ENCODE assay signal across 8 cellular contexts in the genomic region with DNA sequence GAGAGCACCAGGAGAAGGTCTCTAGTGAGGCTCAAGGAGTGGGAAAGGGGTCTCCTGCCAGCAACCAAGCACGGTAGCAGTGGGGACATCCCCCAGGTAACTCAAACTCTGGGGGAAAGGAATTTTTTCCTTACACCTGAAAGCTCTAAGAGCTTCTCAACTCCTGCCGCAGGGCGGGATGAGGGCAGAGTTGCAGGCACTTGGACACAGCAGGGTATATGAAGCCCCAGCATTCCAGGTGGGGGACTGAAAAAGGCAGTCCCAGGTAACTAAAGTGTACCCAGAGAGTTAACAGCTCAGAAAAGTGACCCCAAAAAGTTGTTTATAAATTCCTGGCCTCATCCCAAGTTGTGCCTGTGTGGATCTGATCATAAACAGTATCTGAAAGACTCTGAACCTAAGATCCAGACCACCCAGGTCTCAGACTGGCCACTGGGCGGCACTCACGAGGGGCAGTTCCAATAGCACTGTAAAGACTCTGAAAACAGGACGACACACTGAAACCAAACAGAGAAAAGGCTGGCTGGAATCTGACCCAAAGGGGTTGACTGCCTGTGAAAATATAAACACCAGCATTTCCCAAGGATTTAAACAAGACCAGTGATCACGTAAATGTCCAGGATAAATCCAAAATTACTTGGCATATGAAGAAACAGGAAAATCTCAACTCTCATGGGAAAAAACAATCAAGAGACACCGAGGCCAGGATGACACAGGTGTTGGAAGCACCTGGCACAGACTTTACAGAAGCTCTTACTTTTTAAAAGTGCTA. TPM values are rescaled to one million over a fixed set of nuclear protein-coding genes. Genes with fewer than 3 reads are reported as not detected.
DNase-seq lines count a peak whose midpoint lies in the region; TF ChIP-seq lines count a peak whose summit lies in the region.

No MANE protein-coding gene starts in this region.

- H3K9me3 ChIP-seq in adrenal gland (replicated peaks in 1 of 3), result no peaks in the 10 kb centered on the region
- no peaks in the 10 kb centered on the region for H3K9me3 ChIP-seq in skeletal muscle satellite cell (replicated peaks; ENCODE audit: low read length)

- no peak for TF ChIP-seq POLR2A in adrenal gland (IDR thresholded peaks at IDR 0.05)

- no peaks in the 10 kb centered on the region for H3K36me3 ChIP-seq in adrenal gland (replicated peaks in 1 of 2)
- no peaks in the 10 kb centered on the region for H3K36me3 ChIP-seq in skeletal muscle satellite cell (ENCODE audit: insufficient read depth, low read length)

- H3K27me3 ChIP-seq in adrenal gland (no peaks in the 10 kb centered on the region), skeletal muscle satellite cell (ENCODE audit: control insufficient read depth, insufficient read depth, low read length) (no peaks in the 10 kb centered on the region)

- peaks cover 0 to 4% of the 10 kb centered on the region in 2 donors for H3K4me1 ChIP-seq in adrenal gland (replicated peaks in 1 of 2)
- H3K4me1 ChIP-seq in skeletal muscle satellite cell (ENCODE audit: control insufficient read depth, insufficient read depth, low read length), result peaks cover 66% of the 10 kb centered on the region

- 43 to 52% (median 47%) methylated on average over 8 of the region's 8 CpGs for WGBS in adrenal gland, 4 donors

- peak overlapping the region; percentile 41 for H3K4me2 ChIP-seq in skeletal muscle satellite cell (ENCODE audit: low read length)

- H3K4me3 ChIP-seq in adrenal gland (no peak overlapping the region), skeletal muscle satellite cell (ENCODE audit: low read length) (no peak overlapping the region)

- DNase-seq in activated CD4-positive, alpha-beta T cell treated with anti-CD3 and anti-CD28 coated beads, Interleukin-2, amount 50 U/mL, for 48 hours, result peak; percentile 12 to 17
- no peak for DNase-seq in activated CD4-positive, alpha-beta T cell treated with anti-CD3 and anti-CD28 coated beads for 4 hours
- DNase-seq in NCI-H2029 treated with DMSO at 0.1 percent for 48 hours (lab: John Stamatoyannopoulos, UW) (peak; percentile 1), adrenal gland (peak; percentile 54 to 91 (median 77)), hepatic stellate cell (ENCODE audit: low spot score) (peak; percentile 64), occipital lobe (lab: John Stamatoyannopoulos, UW) (no peak)
- no peak for DNase-seq in central memory CD4-positive, alpha-beta T cell

- no peak overlapping the region for H3K27ac ChIP-seq in adrenal gland

- peak overlapping the region; percentile 68 for H3K9ac ChIP-seq in skeletal muscle satellite cell (ENCODE audit: low read depth, low read length)

- TF ChIP-seq CTCF in adrenal gland (IDR thresholded peaks at IDR 0.05), result peak; percentile 45 to 73 (median 62)

- intact Hi-C loops in adrenal gland (cut with DNase I), result no loop called here

RNA-seq across cellular contexts. Expression of gene HSF2BP, which starts 47.5 kb away (rescaled TPM):
- total RNA-seq in adrenal gland (1 to 10 TPM in 1 of 8 donors, under 1 TPM in 5, not detected in 2; 0.23 to 1.0 (median 0.45) TPM), occipital lobe (3.9 TPM)
- under 1 TPM; 0.27 to 0.40 (median 0.35) TPM for polyA plus RNA-seq in adrenal gland
- 0.87 and 1.5 TPM in 2 replicates for total RNA-seq in skeletal muscle satellite cell (2012; rRNA removed)

RNA-seq across cellular contexts. Expression of gene RRP1B, which starts 47.6 kb away (rescaled TPM):
- total RNA-seq in adrenal gland (10 to 100 TPM in 7 of 8 donors, 1 to 10 TPM in 1; 7.0 to 18.6 (median 16.2) TPM), occipital lobe (24.0 TPM)
- 10 to 100 TPM in 1 of 3 donors, 1 to 10 TPM in 2; 5.7 to 12.5 (median 9.0) TPM for polyA plus RNA-seq in adrenal gland
- total RNA-seq in skeletal muscle satellite cell (2012; rRNA removed), result 28.0 and 32.7 TPM in 2 replicates

Comparison
In these comparisons a context has a peak if more than half of its experiments do, and no peak if none do; other contexts are left out.
1. DNase-seq: peak in activated CD4-positive, alpha-beta T cell treated with anti-CD3 and anti-CD28 coated beads, Interleukin-2, amount 50 U/mL, for 48 hours (2 of 2), NCI-H2029 treated with DMSO at 0.1 percent for 48 hours (single experiment), adrenal gland (7 of 7) and hepatic stellate cell (single experiment); none in activated CD4-positive, alpha-beta T cell treated with anti-CD3 and anti-CD28 coated beads for 4 hours (0 of 2), central memory CD4-positive, alpha-beta T cell (single experiment) and occipital lobe (single experiment).